22 cellular contexts compared by ENCODE assay signal in genomic region chr14:90277581-90278198, GRCh38.
"Had no signal": no experiment of that assay in that cellular context is flagged by ENCODE, and none has a peak within 500 bp of the region (broad histone marks: within the 10 kb centered on the region; RNA-seq: fewer than 3 reads in every experiment).

No MANE protein-coding gene starts in this region.

- H3K9ac ChIP-seq: neural progenitor cell had no signal

- H3K9me3 Mint-ChIP-seq: activated CD4-positive, alpha-beta memory T cell treated with anti-CD3 and anti-CD28 coated beads, Interleukin-2, amount 10 ng/mL, durations not matched to agents 7 days and 5 days; activated CD4-positive, alpha-beta T cell treated with anti-CD3 and anti-CD28 coated beads, Interleukin-2, amount 10 ng/mL, durations not matched to agents 24 days and 14 days; activated naive CD8-positive, alpha-beta T cell treated with anti-CD3 and anti-CD28 coated beads for 36 hours; brain; effector memory CD8-positive, alpha-beta T cell; memory B cell; natural killer cell; neural progenitor cell; stimulated activated naive CD8-positive, alpha-beta T cell treated with anti-CD3 and anti-CD28 coated beads, Interleukin-15, Interleukin-2, amounts not matched to agents 100 ng/mL and 50 ng/mL, for 24 hours; type B pancreatic cell had no signal

- H3K4me1 ChIP-seq: neural progenitor cell, uterus had no signal

- ATAC-seq: effector memory CD8-positive, alpha-beta T cell; natural killer cell; right cardiac atrium had no signal

- DNase-seq: activated CD4-positive, alpha-beta memory T cell treated with anti-CD3 and anti-CD28 coated beads, Interleukin-2, amount 10 ng/mL, durations not matched to agents 7 days and 5 days; activated CD4-positive, alpha-beta T cell treated with anti-CD3 and anti-CD28 coated beads, Interleukin-2, amount 10 ng/mL, durations not matched to agents 24 days and 14 days; activated CD4-positive, CD25-positive, alpha-beta regulatory T cell treated with anti-CD3 and anti-CD28 coated beads, Interleukin-2, amount 50 U/mL, for 72 hours; activated naive CD4-positive, alpha-beta T cell; activated naive CD8-positive, alpha-beta T cell treated with anti-CD3 and anti-CD28 coated beads for 36 hours; effector memory CD8-positive, alpha-beta T cell; foreskin fibroblast; islet precursor cell; natural killer cell; right cardiac atrium; spleen; T-helper 2 cell; uterus had no signal

- H3K9me3 ChIP-seq: adrenal gland, spleen, uterus had no signal

- H3K27me3 ChIP-seq: adrenal gland, cardiac muscle cell, neural progenitor cell, spleen, uterus had no signal

- H3K4me2 ChIP-seq: neural progenitor cell had no signal

- H3K4me3 ChIP-seq: adrenal gland, cardiac muscle cell, coronary artery, neural progenitor cell, spleen, uterus had no signal

- H3K36me3 ChIP-seq: neural progenitor cell, uterus had no signal

- FAIRE-seq: endothelial cell of umbilical vein had no signal

- H3K4me3 Mint-ChIP-seq: activated CD4-positive, alpha-beta memory T cell treated with anti-CD3 and anti-CD28 coated beads, Interleukin-2, amount 10 ng/mL, durations not matched to agents 7 days and 5 days; activated CD4-positive, alpha-beta T cell treated with anti-CD3 and anti-CD28 coated beads, Interleukin-2, amount 10 ng/mL, durations not matched to agents 24 days and 14 days; activated naive CD8-positive, alpha-beta T cell treated with anti-CD3 and anti-CD28 coated beads for 36 hours; brain; effector memory CD8-positive, alpha-beta T cell; memory B cell; natural killer cell; stimulated activated naive CD8-positive, alpha-beta T cell treated with anti-CD3 and anti-CD28 coated beads, Interleukin-15, Interleukin-2, amounts not matched to agents 100 ng/mL and 50 ng/mL, for 24 hours; type B pancreatic cell had no signal

- H3K4me1 Mint-ChIP-seq: brain, memory B cell, neural progenitor cell had no signal

- H3K27ac ChIP-seq: adrenal gland, cardiac muscle cell, coronary artery, neural progenitor cell, spleen, uterus had no signal

- H3K36me3 Mint-ChIP-seq: natural killer cell had no signal

- H2AFZ ChIP-seq: neural progenitor cell had no signal

- H3K27me3 Mint-ChIP-seq: activated CD4-positive, alpha-beta memory T cell treated with anti-CD3 and anti-CD28 coated beads, Interleukin-2, amount 10 ng/mL, durations not matched to agents 7 days and 5 days; activated CD4-positive, alpha-beta T cell treated with anti-CD3 and anti-CD28 coated beads, Interleukin-2, amount 10 ng/mL, durations not matched to agents 24 days and 14 days; activated naive CD8-positive, alpha-beta T cell treated with anti-CD3 and anti-CD28 coated beads for 36 hours; brain; effector memory CD8-positive, alpha-beta T cell; memory B cell; stimulated activated naive CD8-positive, alpha-beta T cell treated with anti-CD3 and anti-CD28 coated beads, Interleukin-15, Interleukin-2, amounts not matched to agents 100 ng/mL and 50 ng/mL, for 24 hours; type B pancreatic cell had no signal
